20 cellular contexts compared by ENCODE assay signal in genomic region chr16:14375132-14375491, GRCh38.
DNase-seq lines count a peak whose midpoint lies in the region; ATAC-seq, FAIRE-seq and TF ChIP-seq lines count a peak whose summit lies in the region.
"Had no signal": no experiment of that assay in that cellular context is flagged by ENCODE, and none has a peak within 500 bp of the region (broad histone marks: within the 10 kb centered on the region; RNA-seq: fewer than 3 reads in every experiment).

No MANE protein-coding gene starts in this region.

- BruUV-seq in HepG2 (replicated peaks; lab: Mats Ljungman, UMichigan), result no TSS peak

- H3K4me2 ChIP-seq in HepG2 (ENCODE audit: low read depth, low read length), result peak overlapping the region; percentile 56; the same call in 1 of the 2 replicates

- H3K9me3 ChIP-seq in HepG2 (ENCODE audit: low read length) (no peaks in the 10 kb centered on the region), right lobe of liver (no peaks in the 10 kb centered on the region)
- H3K9me3 ChIP-seq: MG63 had no signal

- no peak overlapping the region for H3K27ac ChIP-seq in HepG2 (ENCODE audit: extremely low read length, insufficient read depth, low read length)
- no peak overlapping the region for H3K27ac ChIP-seq in right lobe of liver
- no peak overlapping the region for H3K27ac ChIP-seq in substantia nigra (ENCODE audit: low read depth, low read length, poor library complexity, severe bottlenecking)
- H3K27ac ChIP-seq: 22Rv1 had no signal

- H3K4me3 Mint-ChIP-seq in naive B cell, result no peak overlapping the region

- no peak for DNase-seq in HepG2 (ENCODE audit: low spot score)
- no peak for DNase-seq in right lobe of liver
- DNase-seq in cardiac fibroblast (ENCODE audit: low read depth in 2 of 2), result peak; percentile 26 to 45
- no peak for DNase-seq in naive B cell
- DNase-seq in substantia nigra (lab: John Stamatoyannopoulos, UW), result no peak
- no peak for DNase-seq in activated T-cell treated with anti-CD3 and anti-CD28 coated beads for 4 hours
- DNase-seq in cerebellum (ENCODE audit: low spot score), result no peak
- DNase-seq: C1 segment of cervical spinal cord, DMS79 treated with DMSO at 0.1 percent for 48 hours, GDM1, MG63, NCI-H1105, NCI-H1694, NCI-H2107, NCI-H2227 treated with DMSO at 0.1 percent for 48 hours had no signal

- H3K9ac ChIP-seq in HepG2 (ENCODE audit: insufficient read depth, low read depth, low read length), result no peak overlapping the region

- peak overlapping the region in 4 of 6 donors; percentile 10 to 88 (median 59) for H3K27ac Mint-ChIP-seq in naive B cell

- no peaks in the 10 kb centered on the region for H3K9me3 Mint-ChIP-seq in naive B cell

- intact Hi-C loops in HepG2 (cut with micrococcal nuclease; ENCODE audit: unreplicated experiment) (loop anchor here (5.0 kb wide), 1 partner anchor 152 kb away; no protein-coding TSS in a partner anchor), right lobe of liver (cut with DNase I) (no loop called here)

- no peak for FAIRE-seq in HepG2 (lab: Jason Lieb, UNC)
- FAIRE-seq: GM12878, GM18507, H54 had no signal

- TF ChIP-seq EP300 in HepG2 (IDR thresholded peaks at IDR 0.05; ENCODE audit: low read depth in 2 of 2, low read length in 2 of 2) (no peak), HepG2 (CRISPR knock-in tag; IDR thresholded peaks at IDR 0.05; ENCODE audit: borderline replicate concordance) (no peak)

- no peak for TF ChIP-seq RAD21 in HepG2 (CRISPR knock-in tag; IDR thresholded peaks at IDR 0.05)

- no peak for ATAC-seq in HepG2
- no peak for ATAC-seq in right lobe of liver
- no peak for ATAC-seq in naive B cell (ENCODE audit: low read depth in 2 of 2)
- ATAC-seq in GM21447 (IDR thresholded peaks at IDR 0.05; ENCODE audit: unreplicated experiment), result no peak

- H3K4me3 ChIP-seq in HepG2 (replicated peaks in 1 of 3; ENCODE audit: insufficient read depth in 1 of 3, low read depth in 2 of 3, low read length in 3 of 3) (no peak overlapping the region), right lobe of liver (no peak overlapping the region), cardiac fibroblast (replicated peaks in 1 of 2; ENCODE audit: low read depth in 2 of 2, low read length in 2 of 2) (no peak overlapping the region)
- H3K4me3 ChIP-seq: GM12878, MG63 had no signal

- TF ChIP-seq CTCF in HepG2 (CRISPR knock-in tag; IDR thresholded peaks at IDR 0.05) (no peak), right lobe of liver (IDR thresholded peaks at IDR 0.05) (no peak), cardiac fibroblast (IDR thresholded peaks at IDR 0.05; ENCODE audit: low read depth, low read length) (no peak)

- H3K27me3 ChIP-seq in HepG2 (ENCODE audit: control insufficient read depth in 1 of 2, insufficient read depth in 2 of 2, low read length in 2 of 2), result no peaks in the 10 kb centered on the region
- H3K27me3 ChIP-seq in right lobe of liver, result no peaks in the 10 kb centered on the region
- H3K27me3 ChIP-seq: MG63 had no signal

- CTCF ChIA-PET in HepG2 (lab: Yijun Ruan, JAX; ENCODE audit: low intra/inter-chr PET ratio, low total read pairs), result no interaction called here

- H3K4me1 Mint-ChIP-seq in naive B cell, result peaks cover 0 to 6% (median 2%) of the 10 kb centered on the region in 3 donors

- peaks cover 0 to 4% (median 4%) of the 10 kb centered on the region in 3 donors for H3K27me3 Mint-ChIP-seq in naive B cell

- H3K36me3 Mint-ChIP-seq in naive B cell, result no peaks in the 10 kb centered on the region

- TF ChIP-seq POLR2A in HepG2 (IDR thresholded peaks at IDR 0.05; ENCODE audit: insufficient read depth in 1 of 2, low read depth in 2 of 2, low read length in 2 of 2), result no peak
- TF ChIP-seq POLR2A in right lobe of liver (IDR thresholded peaks at IDR 0.05), result no peak

- H3K4me1 ChIP-seq in HepG2 (ENCODE audit: insufficient read depth, low read length) (peaks cover 88% of the 10 kb centered on the region), right lobe of liver (no peaks in the 10 kb centered on the region)

- H3K36me3 ChIP-seq in HepG2 (replicated peaks in 1 of 2; ENCODE audit: control insufficient read depth in 1 of 2, insufficient read depth in 2 of 2, low read length in 2 of 2), result no peaks in the 10 kb centered on the region
- no peaks in the 10 kb centered on the region for H3K36me3 ChIP-seq in right lobe of liver
- H3K36me3 ChIP-seq: MG63 had no signal

- in situ Hi-C loops in HepG2 (cut with HindIII; ENCODE audit: extremely low pct_ligation_motif_present, low pct_unique_long_range_greater_than_20kb), result no loop called here

- POLR2A ChIA-PET in HepG2 (lab: Yijun Ruan, JAX), result no interaction called here

- H4K20me1 ChIP-seq in HepG2 (ENCODE audit: insufficient read depth, low read length), result no peaks in the 10 kb centered on the region

- no peak overlapping the region for H2AFZ ChIP-seq in HepG2 (ENCODE audit: low read length)

- no peaks in the 10 kb centered on the region for H3K79me2 ChIP-seq in HepG2 (ENCODE audit: insufficient read depth, low read length)

- WGBS in HepG2 (ENCODE audit: low lambda C conversion rate), result 93% methylated on average over 8 of the region's 8 CpGs
- WGBS in right lobe of liver (ENCODE audit: insufficient coverage, low coverage, low lambda C conversion rate, missing lambda C conversion rate), result 100% methylated on average over 2 of the region's 8 CpGs

TF ChIP-seq in HepG2, 621 proteins besides CTCF, POLR2A, EP300 and RAD21:
- peak; percentile 34; the same call in 1 of the 2 replicates for TF ChIP-seq ZNF121 (CRISPR knock-in tag; IDR thresholded peaks at IDR 0.05)
- 0 out of 2 replicates have a peak, but pooled peaks have one; percentile 14 for TF ChIP-seq ZNF414 (CRISPR knock-in tag; IDR thresholded peaks at IDR 0.05)
- TF ChIP-seq ZNF776 (CRISPR knock-in tag; IDR thresholded peaks at IDR 0.05), result no peak

Comparison
In these comparisons a context has a peak if more than half of its experiments do, and no peak if none do; other contexts are left out.
1. DNase-seq: peak in cardiac fibroblast (2 of 2); none in HepG2 (single experiment), right lobe of liver (0 of 3), naive B cell (single experiment), substantia nigra (0 of 49), activated T-cell treated with anti-CD3 and anti-CD28 coated beads for 4 hours (single experiment) and cerebellum (single experiment).